15 cellular contexts compared by ENCODE assay signal in genomic region chr14:60233251-60233650, GRCh38.
"Had no signal": no experiment of that assay in that cellular context is flagged by ENCODE, and none has a peak within 500 bp of the region (broad histone marks: within the 10 kb centered on the region; RNA-seq: fewer than 3 reads in every experiment).

No MANE protein-coding gene starts in this region.

- H3K27ac ChIP-seq: breast epithelium, esophagus squamous epithelium, tibial artery, vagina had no signal

- DNase-seq: activated CD4-positive, alpha-beta T cell treated with anti-CD3 and anti-CD28 coated beads, Interleukin-2, amount 50 U/mL, for 48 hours; activated CD4-positive, CD25-positive, alpha-beta regulatory T cell treated with anti-CD3 and anti-CD28 coated beads, Interleukin-2, amount 50 U/mL, for 72 hours; activated gamma-delta T cell; effector memory CD8-positive, alpha-beta T cell; esophagus squamous epithelium; foreskin fibroblast; glutamatergic neuron; hypothalamus; mammary epithelial cell; nephron progenitor cell; occipital lobe; stimulated activated naive B cell treated with anti-CD40 and anti-IgM and Interleukin-4, amounts not matched to agents 10 μg/mL and 1 μg/mL and 100 μg/mL, for 72 hours; tibial artery had no signal

- ATAC-seq: effector memory CD8-positive, alpha-beta T cell; stimulated activated naive B cell treated with anti-CD40 and anti-IgM and Interleukin-4, amounts not matched to agents 10 μg/mL and 1 μg/mL and 100 μg/mL, for 72 hours had no signal

- H3K36me3 ChIP-seq: breast epithelium, esophagus squamous epithelium, tibial artery, vagina had no signal

- H3K9me3 ChIP-seq: esophagus squamous epithelium, vagina had no signal

- H3K27me3 ChIP-seq: breast epithelium, esophagus squamous epithelium, tibial artery, vagina had no signal

- H3K4me1 ChIP-seq: breast epithelium, esophagus squamous epithelium, tibial artery, vagina had no signal

- H3K4me3 ChIP-seq: breast epithelium, esophagus squamous epithelium, tibial artery, vagina had no signal
